ENCODE assay signal across 10 cellular contexts in the genomic region with DNA sequence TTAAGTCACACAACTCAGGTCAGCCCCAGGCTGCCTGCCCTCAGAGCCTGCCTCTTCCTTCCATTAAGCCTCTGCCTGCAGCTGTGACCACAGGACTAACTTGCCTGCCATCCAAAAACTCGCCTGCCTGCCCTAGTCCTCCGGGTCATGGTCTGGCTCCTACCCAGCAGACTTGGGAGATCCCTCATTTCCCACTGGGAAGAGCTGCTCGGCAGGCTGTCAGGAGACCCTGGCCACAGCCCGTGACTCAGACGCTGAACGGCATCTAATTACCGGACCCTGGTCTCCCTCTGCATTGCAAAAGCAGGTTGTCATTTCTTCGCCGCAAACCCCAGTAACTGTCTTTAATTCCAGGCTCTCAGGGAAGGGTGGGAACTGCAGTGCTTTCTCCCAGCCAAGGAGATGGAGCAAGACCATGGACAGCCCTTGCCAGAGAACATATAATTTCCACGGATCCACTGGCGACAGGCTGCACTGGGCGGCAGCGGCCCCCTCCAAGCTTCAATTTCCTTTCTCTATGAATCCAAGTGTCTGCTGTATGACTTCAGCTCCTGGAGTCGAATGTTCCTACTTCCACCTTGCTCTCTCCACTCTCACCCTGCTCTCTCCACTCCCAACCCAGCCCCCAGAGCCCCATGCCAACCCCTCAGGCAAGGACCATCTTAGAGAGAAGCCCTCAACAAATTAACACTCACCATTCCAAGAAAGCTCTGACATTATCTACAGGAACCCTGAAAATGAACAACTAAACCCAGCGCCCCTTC. TPM values are rescaled to one million over a fixed set of nuclear protein-coding genes. Genes with fewer than 3 reads are reported as not detected.
DNase-seq lines count a peak whose midpoint lies in the region; ATAC-seq, FAIRE-seq and TF ChIP-seq lines count a peak whose summit lies in the region.
"Had no signal": no experiment of that assay in that cellular context is flagged by ENCODE, and none has a peak within 500 bp of the region (broad histone marks: within the 10 kb centered on the region; RNA-seq: fewer than 3 reads in every experiment).

No MANE protein-coding gene starts in this region.

- no peak overlapping the region for H3K4me3 ChIP-seq in right lobe of liver
- no peak overlapping the region for H3K4me3 ChIP-seq in HepG2 (replicated peaks in 1 of 3; ENCODE audit: insufficient read depth in 1 of 3, low read depth in 2 of 3, low read length in 3 of 3)
- H3K4me3 ChIP-seq in cardiac fibroblast (replicated peaks in 1 of 2; ENCODE audit: low read depth in 2 of 2, low read length in 2 of 2) = no peak overlapping the region
- H3K4me3 ChIP-seq in mononuclear cell (ENCODE audit: low read length) = peak overlapping the region; percentile 7
- H3K4me3 ChIP-seq in naive thymus-derived CD4-positive, alpha-beta T cell (ENCODE audit: low read length) = no peak overlapping the region

- H3K9ac ChIP-seq in HepG2 (ENCODE audit: insufficient read depth, low read depth, low read length) = no peak overlapping the region

- peak overlapping the region in 3 of 9 donors; percentile 30 to 76 (median 42) for H3K27ac Mint-ChIP-seq in naive thymus-derived CD4-positive, alpha-beta T cell
- H3K27ac Mint-ChIP-seq: activated B cell treated with CpG ODN at 0.5 μM for 24 hours had no signal

- H3K4me1 Mint-ChIP-seq in naive thymus-derived CD4-positive, alpha-beta T cell = peaks cover 4 to 21% (median 11%) of the 10 kb centered on the region in 7 donors
- H3K4me1 Mint-ChIP-seq: activated B cell treated with CpG ODN at 0.5 μM for 24 hours had no signal

- in situ Hi-C loops in HepG2 (cut with HindIII; ENCODE audit: extremely low pct_ligation_motif_present, low pct_unique_long_range_greater_than_20kb) = no loop called here

- H3K27me3 Mint-ChIP-seq in naive thymus-derived CD4-positive, alpha-beta T cell = peaks cover 0 to 6% (median 3%) of the 10 kb centered on the region in 5 donors

- H3K4me1 ChIP-seq in right lobe of liver = no peaks in the 10 kb centered on the region
- no peaks in the 10 kb centered on the region for H3K4me1 ChIP-seq in HepG2 (ENCODE audit: insufficient read depth, low read length)
- peaks cover 25% of the 10 kb centered on the region for H3K4me1 ChIP-seq in mononuclear cell (ENCODE audit: insufficient read depth, low read length)
- no peaks in the 10 kb centered on the region for H3K4me1 ChIP-seq in naive thymus-derived CD4-positive, alpha-beta T cell (ENCODE audit: control insufficient read depth in 2 of 2, insufficient read depth in 2 of 2, low read length in 2 of 2)

- H3K36me3 Mint-ChIP-seq in naive thymus-derived CD4-positive, alpha-beta T cell = peaks cover 0 to 5% (median 0%) of the 10 kb centered on the region in 5 donors

- BruUV-seq in HepG2 (replicated peaks; lab: Mats Ljungman, UMichigan) = no TSS peak

- CTCF ChIA-PET in HepG2 (lab: Yijun Ruan, JAX; ENCODE audit: low intra/inter-chr PET ratio, low total read pairs) = no interaction called here
- CTCF ChIA-PET in naive thymus-derived CD4-positive, alpha-beta T cell (lab: Charles Lee) = no interaction called here

- no peak overlapping the region for H3K4me2 ChIP-seq in HepG2 (ENCODE audit: low read depth, low read length)

- 44% methylated on average over 11 of the region's 15 CpGs for WGBS in right lobe of liver (ENCODE audit: insufficient coverage, low coverage, low lambda C conversion rate, missing lambda C conversion rate)
- 23% methylated on average over 6 of the region's 15 CpGs for WGBS in HepG2 (ENCODE audit: low lambda C conversion rate)

- TF ChIP-seq POLR2A in right lobe of liver (IDR thresholded peaks at IDR 0.05) = no peak
- no peak for TF ChIP-seq POLR2A in HepG2 (IDR thresholded peaks at IDR 0.05; ENCODE audit: insufficient read depth in 1 of 2, low read depth in 2 of 2, low read length in 2 of 2)

- POLR2A ChIA-PET in HepG2 (lab: Yijun Ruan, JAX) = no interaction called here
- POLR2A ChIA-PET in naive thymus-derived CD4-positive, alpha-beta T cell (lab: Charles Lee) = no interaction called here

- peaks cover 0 to 2% (median 0%) of the 10 kb centered on the region in 11 donors for H3K9me3 Mint-ChIP-seq in naive thymus-derived CD4-positive, alpha-beta T cell
- H3K9me3 Mint-ChIP-seq: activated B cell treated with CpG ODN at 0.5 μM for 24 hours had no signal

- no peaks in the 10 kb centered on the region for H3K27me3 ChIP-seq in right lobe of liver
- H3K27me3 ChIP-seq in HepG2 (ENCODE audit: control insufficient read depth in 1 of 2, insufficient read depth in 2 of 2, low read length in 2 of 2) = peaks cover 6 to 38% of the 10 kb centered on the region in 2 experiments; a peak in 4 of 5 replicates
- no peaks in the 10 kb centered on the region for H3K27me3 ChIP-seq in mononuclear cell (ENCODE audit: insufficient read depth, low read length)
- H3K27me3 ChIP-seq in naive thymus-derived CD4-positive, alpha-beta T cell (ENCODE audit: control insufficient read depth in 2 of 2, insufficient read depth in 2 of 2, low read length in 2 of 2) = no peaks in the 10 kb centered on the region

- no peaks in the 10 kb centered on the region for H4K20me1 ChIP-seq in HepG2 (ENCODE audit: insufficient read depth, low read length)

- no peaks in the 10 kb centered on the region for H3K9me3 ChIP-seq in right lobe of liver
- no peaks in the 10 kb centered on the region for H3K9me3 ChIP-seq in HepG2 (ENCODE audit: low read length)
- no peaks in the 10 kb centered on the region for H3K9me3 ChIP-seq in mononuclear cell (ENCODE audit: low read depth, low read length)
- no peaks in the 10 kb centered on the region for H3K9me3 ChIP-seq in naive thymus-derived CD4-positive, alpha-beta T cell (ENCODE audit: control insufficient read depth in 2 of 3, low read length in 3 of 3)

- H3K36me3 ChIP-seq in right lobe of liver (no peaks in the 10 kb centered on the region), HepG2 (replicated peaks in 1 of 2; ENCODE audit: control insufficient read depth in 1 of 2, insufficient read depth in 2 of 2, low read length in 2 of 2) (no peaks in the 10 kb centered on the region)
- no peaks in the 10 kb centered on the region for H3K36me3 ChIP-seq in naive thymus-derived CD4-positive, alpha-beta T cell (ENCODE audit: control insufficient read depth in 2 of 3, insufficient read depth in 3 of 3, low read length in 3 of 3)

- H3K27ac ChIP-seq in right lobe of liver (peak overlapping the region in 2 of 3 donors; percentile 17 to 24), HepG2 (ENCODE audit: extremely low read length, insufficient read depth, low read length) (no peak overlapping the region)
- no peak overlapping the region for H3K27ac ChIP-seq in naive thymus-derived CD4-positive, alpha-beta T cell (ENCODE audit: low read depth, low read length)
- H3K27ac ChIP-seq: epithelial cell of prostate had no signal

- ATAC-seq in right lobe of liver (peak in 3 of 4 donors; percentile 29 to 58 (median 44)), HepG2 (no peak)
- ATAC-seq in naive thymus-derived CD4-positive, alpha-beta T cell = no peak

- intact Hi-C loops in right lobe of liver (cut with DNase I) = no loop called here
- intact Hi-C loops in HepG2 (cut with micrococcal nuclease; ENCODE audit: unreplicated experiment) = no loop called here
- intact Hi-C loops in naive thymus-derived CD4-positive, alpha-beta T cell (cut with micrococcal nuclease) = no loop called here

- H3K4me3 Mint-ChIP-seq in naive thymus-derived CD4-positive, alpha-beta T cell = no peak overlapping the region
- H3K4me3 Mint-ChIP-seq: activated B cell treated with CpG ODN at 0.5 μM for 24 hours had no signal

- no peak for TF ChIP-seq CTCF in right lobe of liver (IDR thresholded peaks at IDR 0.05)
- TF ChIP-seq CTCF in HepG2 (CRISPR knock-in tag; IDR thresholded peaks at IDR 0.05) = no peak
- no peak for TF ChIP-seq CTCF in cardiac fibroblast (IDR thresholded peaks at IDR 0.05; ENCODE audit: low read depth, low read length)

- no peak overlapping the region for H2AFZ ChIP-seq in HepG2 (ENCODE audit: low read length)

- no peak for TF ChIP-seq EP300 in HepG2 (IDR thresholded peaks at IDR 0.05; ENCODE audit: low read depth in 2 of 2, low read length in 2 of 2)
- no peak for TF ChIP-seq EP300 in HepG2 (CRISPR knock-in tag; IDR thresholded peaks at IDR 0.05; ENCODE audit: borderline replicate concordance)

- no peaks in the 10 kb centered on the region for H3K79me2 ChIP-seq in HepG2 (ENCODE audit: insufficient read depth, low read length)

- DNase-seq in right lobe of liver = no peak
- DNase-seq in HepG2 (ENCODE audit: low spot score) = no peak
- DNase-seq in cardiac fibroblast (ENCODE audit: low read depth in 2 of 2) = peak; percentile 31 to 79
- DNase-seq in effector CD4-positive, alpha-beta T cell = no peak
- DNase-seq in stimulated activated CD4-positive, alpha-beta T cell treated with anti-CD3 and anti-CD28 coated beads, Interleukin-4, amount 100 ng/mL, for 4 hours = no peak
- no peak for DNase-seq in naive thymus-derived CD4-positive, alpha-beta T cell
- no peak for DNase-seq in kidney glomerular epithelial cell (lab: John Stamatoyannopoulos, UW)
- DNase-seq: activated B cell treated with CpG ODN at 0.5 μM for 24 hours had no signal

- no peak for TF ChIP-seq RAD21 in HepG2 (CRISPR knock-in tag; IDR thresholded peaks at IDR 0.05)

- FAIRE-seq in HepG2 (lab: Jason Lieb, UNC) = no peak

RNA-seq across cellular contexts. Expression of a gene that starts 20.4 kb away (rescaled TPM):
- total RNA-seq in right lobe of liver = 1 to 10 TPM in 3 of 6 experiments, under 1 TPM in 3; 0.37 to 2.1 (median 1.3) TPM
- total RNA-seq in HepG2 (2016; rRNA removed; fragmentation: Illumina TruSeq; extraction: Trizol) = not detected in 2 replicates
- total RNA-seq in HepG2 (2016; cell fraction: cytosol; rRNA removed; fragmentation: Illumina TruSeq; extraction: Trizol; ENCODE audit: low read depth) = not detected in 2 replicates
- not detected in 2 replicates for total RNA-seq in HepG2 (2016; cell fraction: insoluble cytoplasmic fraction; rRNA removed; fragmentation: Illumina TruSeq; extraction: Trizol)
- not detected in 2 replicates for total RNA-seq in HepG2 (2016; cell fraction: membrane; rRNA removed; fragmentation: Illumina TruSeq; extraction: Trizol)
- not detected in 2 replicates for total RNA-seq in HepG2 (2016; cell fraction: nucleus; rRNA removed; fragmentation: Illumina TruSeq; extraction: Trizol)
- polyA plus RNA-seq in HepG2 (2011; rRNA removed) = not detected in 2 replicates
- polyA plus RNA-seq in HepG2 (2011; cell fraction: cytosol; rRNA removed) = not detected in 2 replicates
- polyA plus RNA-seq in HepG2 (2011; cell fraction: nucleus; rRNA removed) = not detected in 2 replicates
- not detected in 2 replicates for polyA plus RNA-seq in HepG2 (2012)
- polyA plus RNA-seq in HepG2 (2016; cell fraction: cytosol; fragmentation: Illumina TruSeq; extraction: Trizol; ENCODE audit: low read depth) = not detected in 2 replicates
- not detected in 2 replicates for polyA plus RNA-seq in HepG2 (2016; cell fraction: insoluble cytoplasmic fraction; fragmentation: Illumina TruSeq; extraction: Trizol; ENCODE audit: low read depth)
- polyA plus RNA-seq in HepG2 (2016; cell fraction: membrane; fragmentation: Illumina TruSeq; extraction: Trizol; ENCODE audit: low read depth) = not detected in 2 replicates
- polyA plus RNA-seq in HepG2 (2016; cell fraction: nucleus; fragmentation: Illumina TruSeq; extraction: Trizol; ENCODE audit: insufficient read depth, low read depth) = not detected in 2 replicates
- polyA minus RNA-seq in HepG2 (2011; rRNA and poly(A)+ RNA removed; ENCODE audit: low replicate concordance) = 0.05 TPM in 1 of 2 replicates, not detected in the other
- not detected in 2 replicates for polyA minus RNA-seq in HepG2 (2011; cell fraction: cytosol; rRNA and poly(A)+ RNA removed)
- not detected in 2 replicates for polyA minus RNA-seq in HepG2 (2011; cell fraction: nucleus; rRNA and poly(A)+ RNA removed)
- 0.10 TPM for total RNA-seq in mononuclear cell
- under 1 TPM in 3 of 5 experiments, not detected in 2; 0.27 to 0.47 (median 0.35) TPM for total RNA-seq in naive thymus-derived CD4-positive, alpha-beta T cell
- under 1 TPM; 0.07 to 0.24 TPM for polyA plus RNA-seq in naive thymus-derived CD4-positive, alpha-beta T cell
- total RNA-seq: activated B cell treated with CpG ODN at 0.5 μM for 24 hours had no signal

Comparison
In these comparisons a context has a peak if more than half of its experiments do, and no peak if none do; other contexts are left out.
1. ATAC-seq: peak in right lobe of liver (3 of 4); none in HepG2 (single experiment) and naive thymus-derived CD4-positive, alpha-beta T cell (single experiment).
2. H3K27ac ChIP-seq: peak in right lobe of liver (2 of 3); none in HepG2 (single experiment) and naive thymus-derived CD4-positive, alpha-beta T cell (single experiment).
3. DNase-seq: peak in cardiac fibroblast (2 of 2); none in right lobe of liver (0 of 3), HepG2 (single experiment), effector CD4-positive, alpha-beta T cell (single experiment), stimulated activated CD4-positive, alpha-beta T cell treated with anti-CD3 and anti-CD28 coated beads, Interleukin-4, amount 100 ng/mL, for 4 hours (0 of 2), naive thymus-derived CD4-positive, alpha-beta T cell (0 of 9) and kidney glomerular epithelial cell (single experiment).